1 cellular context compared by ENCODE assay signal in the genomic region with DNA sequence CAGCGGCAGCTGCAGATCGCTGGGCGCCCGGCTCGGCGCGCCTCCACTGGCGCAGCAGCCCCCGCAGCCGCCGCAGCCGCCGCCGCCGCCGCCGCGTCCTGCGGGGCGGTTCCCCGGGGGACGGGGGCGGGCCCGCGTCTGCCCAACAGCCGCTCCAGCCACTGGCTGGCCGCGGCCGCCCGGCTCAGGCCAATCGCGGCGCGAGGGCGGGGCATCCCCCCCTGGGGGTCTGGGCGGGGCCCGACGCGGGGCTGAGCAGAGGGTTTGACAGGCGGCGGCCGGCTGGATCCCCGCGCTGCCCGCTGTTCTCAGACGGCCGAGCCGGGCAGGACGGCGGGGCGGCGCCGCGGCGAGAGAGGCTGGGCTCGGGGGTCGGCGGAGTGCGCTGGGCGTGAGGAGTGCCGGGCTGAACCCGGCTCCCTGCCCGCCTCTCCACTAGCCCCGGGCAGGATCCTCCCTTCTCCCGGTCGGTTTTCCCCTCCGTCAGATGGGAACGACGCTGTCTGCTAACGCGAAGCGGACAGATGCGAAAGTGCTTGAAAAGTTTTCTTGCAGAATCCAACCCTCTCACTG.
TF ChIP-seq lines count a peak whose summit lies in the region.

A gene (minus strand): TSS at position 56 of the 573 bp plus-strand sequence. CDS start 1,100 bp downstream, outside the sequence.

TF ChIP-seq in IMR-90, 13 proteins besides CTCF, POLR2A, EP300 and RAD21:
- TF ChIP-seq MAFK (IDR thresholded peaks at IDR 0.05; ENCODE audit: low read depth, low read length), result no peak
- TF ChIP-seq MAZ (IDR thresholded peaks at IDR 0.05; ENCODE audit: borderline replicate concordance, low read depth, low read length), result peak; percentile 87; the same call in 1 of the 2 replicates
- TF ChIP-seq, protein P1, sequence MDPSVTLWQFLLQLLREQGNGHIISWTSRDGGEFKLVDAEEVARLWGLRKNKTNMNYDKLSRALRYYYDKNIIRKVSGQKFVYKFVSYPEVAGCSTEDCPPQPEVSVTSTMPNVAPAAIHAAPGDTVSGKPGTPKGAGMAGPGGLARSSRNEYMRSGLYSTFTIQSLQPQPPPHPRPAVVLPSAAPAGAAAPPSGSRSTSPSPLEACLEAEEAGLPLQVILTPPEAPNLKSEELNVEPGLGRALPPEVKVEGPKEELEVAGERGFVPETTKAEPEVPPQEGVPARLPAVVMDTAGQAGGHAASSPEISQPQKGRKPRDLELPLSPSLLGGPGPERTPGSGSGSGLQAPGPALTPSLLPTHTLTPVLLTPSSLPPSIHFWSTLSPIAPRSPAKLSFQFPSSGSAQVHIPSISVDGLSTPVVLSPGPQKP (IDR thresholded peaks at IDR 0.05; ENCODE audit: borderline replicate concordance, low read depth, low read length), result no peak
- TF ChIP-seq FOS (IDR thresholded peaks at IDR 0.05; ENCODE audit: low read depth, low read length), result peak; percentile 74; the same call in 1 of the 2 replicates
- no peak for TF ChIP-seq BHLHE40 (IDR thresholded peaks at IDR 0.05; ENCODE audit: low read depth, low read length)
- TF ChIP-seq SMC3 (IDR thresholded peaks at IDR 0.05; ENCODE audit: low read depth, low read length), result no peak
- peak; percentile 41; the same call in 1 of the 2 replicates for TF ChIP-seq MXI1 (IDR thresholded peaks at IDR 0.05; ENCODE audit: borderline replicate concordance, low read depth, low read length)
- TF ChIP-seq NFE2L2 (IDR thresholded peaks at IDR 0.05; ENCODE audit: low read depth, low read length), result no peak
- TF ChIP-seq RFX5 (IDR thresholded peaks at IDR 0.05; ENCODE audit: low read depth, low read length), result no peak
- no peak for TF ChIP-seq CHD1 (IDR thresholded peaks at IDR 0.05; ENCODE audit: low read depth, low read length)
- TF ChIP-seq CEBPB (IDR thresholded peaks at IDR 0.05; ENCODE audit: low read depth, low read length), result no peak
- TF ChIP-seq, protein P2, sequence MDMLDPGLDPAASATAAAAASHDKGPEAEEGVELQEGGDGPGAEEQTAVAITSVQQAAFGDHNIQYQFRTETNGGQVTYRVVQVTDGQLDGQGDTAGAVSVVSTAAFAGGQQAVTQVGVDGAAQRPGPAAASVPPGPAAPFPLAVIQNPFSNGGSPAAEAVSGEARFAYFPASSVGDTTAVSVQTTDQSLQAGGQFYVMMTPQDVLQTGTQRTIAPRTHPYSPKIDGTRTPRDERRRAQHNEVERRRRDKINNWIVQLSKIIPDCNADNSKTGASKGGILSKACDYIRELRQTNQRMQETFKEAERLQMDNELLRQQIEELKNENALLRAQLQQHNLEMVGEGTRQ (IDR thresholded peaks at IDR 0.05; ENCODE audit: low read depth, low read length), result no peak
- TF ChIP-seq RCOR1 (IDR thresholded peaks at IDR 0.05; ENCODE audit: insufficient replicate concordance, low read length), result no peak
TF ChIP-seq in IMR-90: peak in this region for 3.
